In genomic region chr1:163443863-163444262, GRCh38 we compare ENCODE assay signal across 1 cellular context.
TF ChIP-seq lines count a peak whose summit lies in the region.

No MANE protein-coding gene starts in this region.

TF ChIP-seq in WTC11, 78 proteins besides CTCF, POLR2A, EP300 and RAD21:
- TF ChIP-seq ARID4B (CRISPR knock-in tag; IDR thresholded peaks at IDR 0.05; ENCODE audit: borderline replicate concordance) (no peak), NR2C2 (CRISPR knock-in tag; IDR thresholded peaks at IDR 0.05) (no peak), ZBTB21 (CRISPR knock-in tag; IDR thresholded peaks at IDR 0.05; ENCODE audit: borderline replicate concordance) (no peak), E2F5 (CRISPR knock-in tag; IDR thresholded peaks at IDR 0.05) (no peak), ZNF263 (CRISPR knock-in tag; IDR thresholded peaks at IDR 0.05; ENCODE audit: low read depth) (no peak), ESRRA (CRISPR knock-in tag; IDR thresholded peaks at IDR 0.05; ENCODE audit: borderline replicate concordance) (no peak)
- TF ChIP-seq, protein P1, sequence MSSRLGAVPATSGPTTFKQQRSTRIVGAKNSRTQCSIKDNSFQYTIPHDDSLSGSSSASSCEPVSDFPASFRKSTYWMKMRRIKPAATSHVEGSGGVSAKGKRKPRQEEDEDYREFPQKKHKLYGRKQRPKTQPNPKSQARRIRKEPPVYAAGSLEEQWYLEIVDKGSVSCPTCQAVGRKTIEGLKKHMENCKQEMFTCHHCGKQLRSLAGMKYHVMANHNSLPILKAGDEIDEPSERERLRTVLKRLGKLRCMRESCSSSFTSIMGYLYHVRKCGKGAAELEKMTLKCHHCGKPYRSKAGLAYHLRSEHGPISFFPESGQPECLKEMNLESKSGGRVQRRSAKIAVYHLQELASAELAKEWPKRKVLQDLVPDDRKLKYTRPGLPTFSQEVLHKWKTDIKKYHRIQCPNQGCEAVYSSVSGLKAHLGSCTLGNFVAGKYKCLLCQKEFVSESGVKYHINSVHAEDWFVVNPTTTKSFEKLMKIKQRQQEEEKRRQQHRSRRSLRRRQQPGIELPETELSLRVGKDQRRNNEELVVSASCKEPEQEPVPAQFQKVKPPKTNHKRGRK (CRISPR knock-in tag; IDR thresholded peaks at IDR 0.05; ENCODE audit: borderline replicate concordance) = no peak
- TF ChIP-seq, protein P2, sequence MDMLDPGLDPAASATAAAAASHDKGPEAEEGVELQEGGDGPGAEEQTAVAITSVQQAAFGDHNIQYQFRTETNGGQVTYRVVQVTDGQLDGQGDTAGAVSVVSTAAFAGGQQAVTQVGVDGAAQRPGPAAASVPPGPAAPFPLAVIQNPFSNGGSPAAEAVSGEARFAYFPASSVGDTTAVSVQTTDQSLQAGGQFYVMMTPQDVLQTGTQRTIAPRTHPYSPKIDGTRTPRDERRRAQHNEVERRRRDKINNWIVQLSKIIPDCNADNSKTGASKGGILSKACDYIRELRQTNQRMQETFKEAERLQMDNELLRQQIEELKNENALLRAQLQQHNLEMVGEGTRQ (CRISPR knock-in tag; IDR thresholded peaks at IDR 0.05) = no peak
TF ChIP-seq in WTC11: peak in this region for 0.
